30 cellular contexts compared by ENCODE assay signal in genomic region chr2:121664086-121664485, GRCh38. TPM values are rescaled to one million over a fixed set of nuclear protein-coding genes. Genes with fewer than 3 reads are reported as not detected.
A peak's percentile ranks its signal among the peaks of the same experiment; 100 is the strongest.
DNase-seq lines count a peak whose midpoint lies in the region; ATAC-seq, FAIRE-seq and TF ChIP-seq lines count a peak whose summit lies in the region.
"Had no signal": no experiment of that assay in that cellular context is flagged by ENCODE, and none has a peak within 500 bp of the region (broad histone marks: within the 10 kb centered on the region; RNA-seq: fewer than 3 reads in every experiment).

No MANE protein-coding gene starts in this region.

- no peak for TF ChIP-seq POLR2A in NB4 (IDR thresholded peaks at IDR 0.05; ENCODE audit: extremely low read depth, insufficient read length)
- no peak for TF ChIP-seq POLR2A in endothelial cell of umbilical vein (IDR thresholded peaks at IDR 0.05; ENCODE audit: low read depth, low read length)

- H3K79me2 ChIP-seq in SK-N-SH (ENCODE audit: insufficient read depth): peaks cover 16% of the 10 kb centered on the region; the same call in 1 of the 2 replicates
- H3K79me2 ChIP-seq in endothelial cell of umbilical vein (ENCODE audit: control insufficient read depth, insufficient read depth, low read length): no peaks in the 10 kb centered on the region

- no peak overlapping the region for H3K4me2 ChIP-seq in SK-N-SH
- H3K4me2 ChIP-seq in endothelial cell of umbilical vein (ENCODE audit: insufficient read depth, low read length): no peak overlapping the region

- ATAC-seq in SK-N-SH treated with all-trans-retinoic acid at 6 μM for 48 hours: peak; percentile 68
- ATAC-seq in GM19463 (IDR thresholded peaks at IDR 0.05; ENCODE audit: unreplicated experiment): no peak
- ATAC-seq: activated CD4-positive, CD25-positive, alpha-beta regulatory T cell treated with anti-CD3 and anti-CD28 coated beads, Interleukin-2, amount 50 U/mL, for 24 hours; naive thymus-derived CD8-positive, alpha-beta T cell; Right ventricle myocardium inferior; stimulated activated naive CD8-positive, alpha-beta T cell treated with anti-CD3 and anti-CD28 coated beads, Interleukin-15, amount 100 ng/mL, for 72 hours had no signal

- WGBS in SK-N-SH (ENCODE audit: low lambda C conversion rate): 85% methylated on average over 4 of the region's 4 CpGs

- H3K9me2 ChIP-seq in SK-N-SH: no peaks in the 10 kb centered on the region

- intact Hi-C loops in endothelial cell of umbilical vein (cut with micrococcal nuclease): no loop called here

- no peak for TF ChIP-seq EP300 in SK-N-SH (IDR thresholded peaks at IDR 0.05; ENCODE audit: borderline replicate concordance in 1 of 2, low read depth in 1 of 2, low read length in 1 of 2)

- no peak for DNase-seq in SK-N-SH
- DNase-seq in NB4 (ENCODE audit: low read depth): peak; percentile 41
- no peak for DNase-seq in endothelial cell of umbilical vein (ENCODE audit: low read depth, low spot score)
- peak; percentile 40 for DNase-seq in renal cortical epithelial cell (ENCODE audit: low read depth)
- DNase-seq in HUDEP-2 (lab: John Stamatoyannopoulos, UW; ENCODE audit: unreplicated experiment in 76 of 76): no peak
- DNase-seq in NCI-H524 (lab: John Stamatoyannopoulos, UW): no peak
- DNase-seq: 8988T; activated CD4-positive, alpha-beta memory T cell treated with anti-CD3 and anti-CD28 coated beads for 36 hours; activated CD8-positive, alpha-beta memory T cell treated with anti-CD3 and anti-CD28 coated beads, Interleukin-2, amount 50 U/mL, for 48 hours; activated naive CD4-positive, alpha-beta T cell treated with anti-CD3 and anti-CD28 coated beads, Interleukin-2, amount 50 U/mL, for 16 hours; anterior cingulate cortex; CD4-positive, alpha-beta memory T cell; cortex of kidney; DMS153; GOT3; naive thymus-derived CD8-positive, alpha-beta T cell; NCI-H146; NCI-H2107; NCI-H446; occipital lobe; psoas muscle; small intestine; stimulated activated naive CD8-positive, alpha-beta T cell treated with anti-CD3 and anti-CD28 coated beads, Interleukin-15, amount 100 ng/mL, for 72 hours; thyroid gland had no signal

- H3K9me3 ChIP-seq in SK-N-SH (no peaks in the 10 kb centered on the region), endothelial cell of umbilical vein (replicated peaks; ENCODE audit: control insufficient read depth, insufficient read depth, low read length) (no peaks in the 10 kb centered on the region)
- H3K9me3 ChIP-seq: psoas muscle, thyroid gland had no signal

- no peak for TF ChIP-seq RAD21 in SK-N-SH (IDR thresholded peaks at IDR 0.05; ENCODE audit: low read length)

- H3K27ac ChIP-seq in SK-N-SH (ENCODE audit: low read depth in 2 of 2, low read length in 1 of 2) (no peak overlapping the region), endothelial cell of umbilical vein (ENCODE audit: insufficient read depth, low read depth, low read length) (no peak overlapping the region)
- H3K27ac ChIP-seq: thyroid gland had no signal

- CTCF ChIA-PET in SK-N-SH (lab: Yijun Ruan, JAX) (interaction anchor here (1.1 kb wide), 1 partner anchor 133 kb away, joined by 3 read pairs; no protein-coding TSS in a partner anchor), endothelial cell of umbilical vein (lab: Charles Lee) (interaction anchor here (1.4 kb wide), 1 partner anchor 133 kb away, joined by 3 read pairs; the partner anchor contains the start of gene RNU4ATAC)

- H3K9ac ChIP-seq in SK-N-SH (no peak overlapping the region), endothelial cell of umbilical vein (replicated peaks; ENCODE audit: extremely low read depth, insufficient read depth, low read length) (no peak overlapping the region)

- H3K27me3 ChIP-seq in SK-N-SH (ENCODE audit: insufficient read depth) (no peaks in the 10 kb centered on the region), endothelial cell of umbilical vein (ENCODE audit: control insufficient read depth in 2 of 2, insufficient read depth in 2 of 2, low read length in 2 of 2) (no peaks in the 10 kb centered on the region)
- H3K27me3 ChIP-seq: thyroid gland had no signal

- H3F3A ChIP-seq in SK-N-SH (replicated peaks; ENCODE audit: insufficient read depth): no peaks in the 10 kb centered on the region

- POLR2A ChIA-PET in SK-N-SH (lab: Yijun Ruan, JAX): interaction anchor here (1.2 kb wide), 1 partner anchor 14 kb away, joined by 4 read pairs; no protein-coding TSS in a partner anchor
- POLR2A ChIA-PET in endothelial cell of umbilical vein (lab: Charles Lee): no interaction called here

- no peak overlapping the region for H2AFZ ChIP-seq in SK-N-SH (ENCODE audit: low read depth)
- no peak overlapping the region for H2AFZ ChIP-seq in endothelial cell of umbilical vein (ENCODE audit: low read depth, low read length)

- H3K4me3 ChIP-seq in SK-N-SH (ENCODE audit: low read depth in 2 of 2, low read length in 1 of 2) (no peak overlapping the region), NB4 (ENCODE audit: low read depth, low read length) (no peak overlapping the region), endothelial cell of umbilical vein (replicated peaks in 1 of 3; ENCODE audit: insufficient read depth in 1 of 3, low read depth in 1 of 3, low read length in 3 of 3) (no peak overlapping the region)
- H3K4me3 ChIP-seq: psoas muscle, thyroid gland had no signal

- BruUV-seq in endothelial cell of umbilical vein (replicated peaks; lab: Mats Ljungman, UMichigan): no TSS peak

- H3K36me3 ChIP-seq in SK-N-SH (replicated peaks in 1 of 2; ENCODE audit: control insufficient read depth in 1 of 2, insufficient read depth in 2 of 2, low read length in 1 of 2) (no peaks in the 10 kb centered on the region), endothelial cell of umbilical vein (ENCODE audit: control insufficient read depth in 2 of 2, extremely low read depth in 1 of 2, insufficient read depth in 2 of 2, low read length in 2 of 2) (no peaks in the 10 kb centered on the region)
- H3K36me3 ChIP-seq: thyroid gland had no signal

- H3K4me1 ChIP-seq in SK-N-SH (ENCODE audit: control insufficient read depth in 1 of 2, insufficient read depth in 2 of 2, low read depth in 1 of 2, low read length in 1 of 2) (peaks cover 0 to 2% of the 10 kb centered on the region in 2 experiments; a peak in 1 of 4 replicates), endothelial cell of umbilical vein (ENCODE audit: control insufficient read depth, extremely low read depth, insufficient read depth, low read length) (no peaks in the 10 kb centered on the region)

- no peaks in the 10 kb centered on the region for H3K9me1 ChIP-seq in endothelial cell of umbilical vein (replicated peaks; ENCODE audit: control insufficient read depth, extremely low read depth, insufficient read depth, low read length)

- no peak for FAIRE-seq in endothelial cell of umbilical vein (lab: Jason Lieb, UNC)
- FAIRE-seq: islet of Langerhans, small intestine, TTC549 had no signal

- TF ChIP-seq CTCF in SK-N-SH (IDR thresholded peaks at IDR 0.05) (no peak), NB4 (IDR thresholded peaks at IDR 0.05; ENCODE audit: low read depth, low read length) (no peak), endothelial cell of umbilical vein (IDR thresholded peaks at IDR 0.05; ENCODE audit: extremely low read depth in 1 of 2, insufficient read depth in 1 of 2, low read depth in 1 of 2, low read length in 2 of 2) (no peak)

- dilution Hi-C loops in endothelial cell of umbilical vein (cut with MboI; ENCODE audit: extremely low pct_ligation_motif_present, low sequenced_read_pairs): no loop called here

- H4K20me1 ChIP-seq in SK-N-SH (ENCODE audit: insufficient read depth) (no peaks in the 10 kb centered on the region), endothelial cell of umbilical vein (replicated peaks; ENCODE audit: control insufficient read depth, extremely low read depth, insufficient read depth, low read length) (no peaks in the 10 kb centered on the region)

TF ChIP-seq in SK-N-SH treated with all-trans-retinoic acid at 6 μM for 48 hours, 23 proteins besides CTCF, POLR2A, EP300 and RAD21:
- no peak for TF ChIP-seq ZC3H10 (CRISPR knock-in tag; IDR thresholded peaks at IDR 0.05)

TF ChIP-seq in SK-N-SH, 30 proteins besides CTCF, POLR2A, EP300 and RAD21:
- TF ChIP-seq TCF12 (IDR thresholded peaks at IDR 0.05) (no peak), CHD2 (IDR thresholded peaks at IDR 0.05; ENCODE audit: low read length, partially characterized antibody) (no peak), GABPA (IDR thresholded peaks at IDR 0.05; ENCODE audit: low read depth) (no peak), MAX (IDR thresholded peaks at IDR 0.05; ENCODE audit: low read depth) (no peak), TEAD4 (IDR thresholded peaks at IDR 0.05; ENCODE audit: borderline replicate concordance, insufficient read depth) (no peak), ELF1 (IDR thresholded peaks at IDR 0.05) (no peak)

TF ChIP-seq in endothelial cell of umbilical vein, 7 proteins besides CTCF, POLR2A, EP300 and RAD21:
- peak; percentile 42 for TF ChIP-seq FOS (IDR thresholded peaks at IDR 0.05; ENCODE audit: borderline replicate concordance, insufficient read depth, low read length)
- no peak for TF ChIP-seq MYC (IDR thresholded peaks at IDR 0.05; ENCODE audit: low read depth, low read length)
TF ChIP-seq in endothelial cell of umbilical vein: peak in this region for 1.

RNA-seq across cellular contexts. Expression of gene CLASP1, which starts 14.8 kb away (rescaled TPM):
- 4.9 TPM in 2 replicates for polyA plus RNA-seq in SK-N-SH (2012; rRNA removed)
- 5.6 and 6.0 TPM in 2 replicates for polyA plus RNA-seq in SK-N-SH (2012; cell fraction: cytosol; rRNA removed)
- polyA plus RNA-seq in SK-N-SH (2012; cell fraction: nucleus; rRNA removed): 17.3 and 19.0 TPM in 2 replicates
- 54.8 and 57.9 TPM in 2 replicates for total RNA-seq in endothelial cell of umbilical vein
- polyA plus RNA-seq in endothelial cell of umbilical vein: 6.9 and 10.0 TPM in 2 replicates
- polyA plus RNA-seq in endothelial cell of umbilical vein (2011; cell fraction: cytosol; rRNA removed): 9.4 and 9.7 TPM in 2 replicates
- polyA plus RNA-seq in endothelial cell of umbilical vein (2011; cell fraction: nucleus; rRNA removed): 35.8 and 39.1 TPM in 2 replicates
- polyA plus RNA-seq in endothelial cell of umbilical vein (2012): 31.0 and 32.9 TPM in 2 replicates
- 70.2 and 73.8 TPM in 2 replicates for polyA minus RNA-seq in endothelial cell of umbilical vein
- polyA minus RNA-seq in endothelial cell of umbilical vein (2011; cell fraction: cytosol; rRNA and poly(A)+ RNA removed): 8.1 TPM
- polyA minus RNA-seq in endothelial cell of umbilical vein (2011; cell fraction: nucleus; rRNA and poly(A)+ RNA removed): 151 and 184 TPM in 2 replicates
- 52.6 and 124 TPM in 2 replicates for total RNA-seq in renal cortical epithelial cell

Comparison
In these comparisons a context has a peak if more than half of its experiments do, and no peak if none do; other contexts are left out.
1. DNase-seq: peak in NB4 (single experiment) and renal cortical epithelial cell (single experiment); none in SK-N-SH (single experiment), endothelial cell of umbilical vein (single experiment), HUDEP-2 (0 of 76) and NCI-H524 (0 of 2).